9 cellular contexts compared by ENCODE assay signal in the genomic region with DNA sequence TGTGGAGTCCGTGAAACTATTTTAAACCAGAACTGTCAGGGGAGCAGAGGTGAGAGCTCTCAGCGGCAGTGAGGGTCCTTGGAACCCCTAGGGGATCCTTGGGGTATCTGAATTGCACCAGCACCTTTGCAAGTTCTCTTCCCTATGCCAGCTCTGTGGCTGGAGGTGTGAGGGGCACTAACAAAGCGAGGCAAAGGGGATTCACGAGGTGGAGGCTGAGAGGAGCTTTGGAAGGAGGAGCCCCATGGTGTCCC. TPM values are rescaled to one million over a fixed set of nuclear protein-coding genes. Genes with fewer than 3 reads are reported as not detected.
DNase-seq lines count a peak whose midpoint lies in the region; ATAC-seq lines count a peak whose summit lies in the region.
"Had no signal": no experiment of that assay in that cellular context is flagged by ENCODE, and none has a peak within 500 bp of the region (broad histone marks: within the 10 kb centered on the region; RNA-seq: fewer than 3 reads in every experiment).

No MANE protein-coding gene starts in this region.

- no peaks in the 10 kb centered on the region for H3K27me3 Mint-ChIP-seq in activated CD4-positive, alpha-beta T cell treated with anti-CD3 and anti-CD28 coated beads, Interleukin-2, amount 10 ng/mL, durations not matched to agents 7 days and 5 days
- H3K27me3 Mint-ChIP-seq in activated CD4-positive, alpha-beta memory T cell treated with anti-CD3 and anti-CD28 coated beads for 36 hours, result no peaks in the 10 kb centered on the region
- H3K27me3 Mint-ChIP-seq in immature natural killer cell (ENCODE audit: low read depth in 3 of 3), result peaks cover 4 to 10% (median 7%) of the 10 kb centered on the region in 3 donors
- no peaks in the 10 kb centered on the region for H3K27me3 Mint-ChIP-seq in stimulated activated naive CD8-positive, alpha-beta T cell treated with anti-CD3 and anti-CD28 coated beads, Interleukin-15, amount 100 ng/mL, for 72 hours

- peak overlapping the region; percentile 39 for H3K27ac Mint-ChIP-seq in activated CD4-positive, alpha-beta T cell treated with anti-CD3 and anti-CD28 coated beads, Interleukin-2, amount 10 ng/mL, durations not matched to agents 7 days and 5 days
- H3K27ac Mint-ChIP-seq in activated CD4-positive, alpha-beta memory T cell treated with anti-CD3 and anti-CD28 coated beads for 36 hours, result peak overlapping the region; percentile 7
- peak overlapping the region; percentile 89 to 95 (median 92) for H3K27ac Mint-ChIP-seq in immature natural killer cell
- peak overlapping the region; percentile 30 to 68 for H3K27ac Mint-ChIP-seq in stimulated activated naive CD8-positive, alpha-beta T cell treated with anti-CD3 and anti-CD28 coated beads, Interleukin-15, amount 100 ng/mL, for 72 hours

- peaks cover 36% of the 10 kb centered on the region for H3K36me3 Mint-ChIP-seq in activated CD4-positive, alpha-beta T cell treated with anti-CD3 and anti-CD28 coated beads, Interleukin-2, amount 10 ng/mL, durations not matched to agents 7 days and 5 days (ENCODE audit: low read depth)
- peaks cover 29% of the 10 kb centered on the region for H3K36me3 Mint-ChIP-seq in activated CD4-positive, alpha-beta memory T cell treated with anti-CD3 and anti-CD28 coated beads for 36 hours
- peaks cover 3 to 20% (median 14%) of the 10 kb centered on the region in 3 donors for H3K36me3 Mint-ChIP-seq in immature natural killer cell

- H3K9me3 Mint-ChIP-seq in activated CD4-positive, alpha-beta T cell treated with anti-CD3 and anti-CD28 coated beads, Interleukin-2, amount 10 ng/mL, durations not matched to agents 7 days and 5 days, result no peaks in the 10 kb centered on the region
- no peaks in the 10 kb centered on the region for H3K9me3 Mint-ChIP-seq in activated CD4-positive, alpha-beta memory T cell treated with anti-CD3 and anti-CD28 coated beads for 36 hours
- H3K9me3 Mint-ChIP-seq in immature natural killer cell, result no peaks in the 10 kb centered on the region
- peaks cover 0 to 3% of the 10 kb centered on the region in 2 donors for H3K9me3 Mint-ChIP-seq in stimulated activated naive CD8-positive, alpha-beta T cell treated with anti-CD3 and anti-CD28 coated beads, Interleukin-15, amount 100 ng/mL, for 72 hours

- POLR2A ChIA-PET in activated CD4-positive, alpha-beta T cell treated with anti-CD3 and anti-CD28 coated beads, Interleukin-2, amount 10 ng/mL, durations not matched to agents 7 days and 5 days (lab: Charles Lee), result no interaction called here
- POLR2A ChIA-PET in activated CD4-positive, alpha-beta memory T cell treated with anti-CD3 and anti-CD28 coated beads for 36 hours (lab: Charles Lee), result interaction anchor here (1.2 kb wide), 1 partner anchor 11 kb away, joined by 3 read pairs; no protein-coding TSS in a partner anchor

- no peak for DNase-seq in activated CD4-positive, alpha-beta T cell treated with anti-CD3 and anti-CD28 coated beads, Interleukin-2, amount 10 ng/mL, durations not matched to agents 7 days and 5 days
- DNase-seq in activated CD4-positive, alpha-beta T cell treated with anti-CD3 and anti-CD28 coated beads, Interleukin-2, amount 50 U/mL, for 4 hours, result no peak
- DNase-seq in activated CD4-positive, alpha-beta memory T cell treated with anti-CD3 and anti-CD28 coated beads for 36 hours, result no peak
- DNase-seq in immature natural killer cell, result no peak
- no peak for DNase-seq in stimulated activated naive CD8-positive, alpha-beta T cell treated with anti-CD3 and anti-CD28 coated beads, Interleukin-15, amount 100 ng/mL, for 72 hours
- DNase-seq in epidermal melanocyte (ENCODE audit: insufficient read length, low spot score), result no peak
- no peak for DNase-seq in left lobe of liver (ENCODE audit: low spot score)
- DNase-seq in cerebellar nuclear complex (lab: John Stamatoyannopoulos, UW), result no peak
- DNase-seq: NCI-H1417 had no signal

- peaks cover 41% of the 10 kb centered on the region for H3K4me1 Mint-ChIP-seq in activated CD4-positive, alpha-beta T cell treated with anti-CD3 and anti-CD28 coated beads, Interleukin-2, amount 10 ng/mL, durations not matched to agents 7 days and 5 days
- peaks cover 30% of the 10 kb centered on the region for H3K4me1 Mint-ChIP-seq in activated CD4-positive, alpha-beta memory T cell treated with anti-CD3 and anti-CD28 coated beads for 36 hours (ENCODE audit: low read depth)
- peaks cover 59 to 79% of the 10 kb centered on the region in 2 donors for H3K4me1 Mint-ChIP-seq in immature natural killer cell
- H3K4me1 Mint-ChIP-seq in stimulated activated naive CD8-positive, alpha-beta T cell treated with anti-CD3 and anti-CD28 coated beads, Interleukin-15, amount 100 ng/mL, for 72 hours, result peaks cover 53% of the 10 kb centered on the region

- no peak for ATAC-seq in stimulated activated naive CD8-positive, alpha-beta T cell treated with anti-CD3 and anti-CD28 coated beads, Interleukin-15, amount 100 ng/mL, for 72 hours
- no peak for ATAC-seq in left lobe of liver

- no peak overlapping the region for H3K4me3 Mint-ChIP-seq in activated CD4-positive, alpha-beta T cell treated with anti-CD3 and anti-CD28 coated beads, Interleukin-2, amount 10 ng/mL, durations not matched to agents 7 days and 5 days
- no peak overlapping the region for H3K4me3 Mint-ChIP-seq in activated CD4-positive, alpha-beta memory T cell treated with anti-CD3 and anti-CD28 coated beads for 36 hours
- H3K4me3 Mint-ChIP-seq in immature natural killer cell, result peak overlapping the region; percentile 70 to 89 (median 78)
- H3K4me3 Mint-ChIP-seq in stimulated activated naive CD8-positive, alpha-beta T cell treated with anti-CD3 and anti-CD28 coated beads, Interleukin-15, amount 100 ng/mL, for 72 hours, result peak overlapping the region; percentile 38 to 59

- intact Hi-C loops in activated CD4-positive, alpha-beta memory T cell treated with anti-CD3 and anti-CD28 coated beads for 36 hours (cut with micrococcal nuclease), result no loop called here

- CTCF ChIA-PET in activated CD4-positive, alpha-beta T cell treated with anti-CD3 and anti-CD28 coated beads, Interleukin-2, amount 10 ng/mL, durations not matched to agents 7 days and 5 days (lab: Charles Lee), result interaction anchor here (1.1 to 2.1 kb wide), 4 partner anchors 11 to 38 kb away, joined by 3 to 6 read pairs (median 4); no protein-coding TSS in a partner anchor
- CTCF ChIA-PET in activated CD4-positive, alpha-beta memory T cell treated with anti-CD3 and anti-CD28 coated beads for 36 hours (lab: Charles Lee), result interaction anchor here (0.6 to 1.4 kb wide), 2 partner anchors 17 to 18 kb away, joined by 3 to 4 read pairs; no protein-coding TSS in a partner anchor

RNA-seq across cellular contexts. Expression of a gene that starts 49.5 kb away (rescaled TPM):
- 10 to 100 TPM; 35.8 to 39.0 TPM for total RNA-seq in activated CD4-positive, alpha-beta T cell treated with anti-CD3 and anti-CD28 coated beads, Interleukin-2, amount 10 ng/mL, durations not matched to agents 7 days and 5 days
- total RNA-seq in activated CD4-positive, alpha-beta memory T cell treated with anti-CD3 and anti-CD28 coated beads for 36 hours, result 10 to 100 TPM; 32.2 to 32.3 TPM
- 10 to 100 TPM in 2 of 3 donors, 1 to 10 TPM in 1; 8.7 to 22.0 (median 12.5) TPM for polyA plus RNA-seq in immature natural killer cell
- 5.5 TPM for total RNA-seq in left lobe of liver

Comparison
In these comparisons a context has a peak if more than half of its experiments do, and no peak if none do; other contexts are left out.
1. H3K27ac Mint-ChIP-seq: peak in every context shown above with its lines; median percentile 92 in immature natural killer cell; 49 in stimulated activated naive CD8-positive, alpha-beta T cell treated with anti-CD3 and anti-CD28 coated beads, Interleukin-15, amount 100 ng/mL, for 72 hours; 39 in activated CD4-positive, alpha-beta T cell treated with anti-CD3 and anti-CD28 coated beads, Interleukin-2, amount 10 ng/mL, durations not matched to agents 7 days and 5 days; 7 in activated CD4-positive, alpha-beta memory T cell treated with anti-CD3 and anti-CD28 coated beads for 36 hours.
2. H3K4me3 Mint-ChIP-seq: peak in immature natural killer cell (5 of 5) and stimulated activated naive CD8-positive, alpha-beta T cell treated with anti-CD3 and anti-CD28 coated beads, Interleukin-15, amount 100 ng/mL, for 72 hours (2 of 2); none in activated CD4-positive, alpha-beta T cell treated with anti-CD3 and anti-CD28 coated beads, Interleukin-2, amount 10 ng/mL, durations not matched to agents 7 days and 5 days (single experiment) and activated CD4-positive, alpha-beta memory T cell treated with anti-CD3 and anti-CD28 coated beads for 36 hours (single experiment).